ENCODE assay signal across 9 cellular contexts in genomic region chr4:187065836-187066235, GRCh38.
"Had no signal": no experiment of that assay in that cellular context is flagged by ENCODE, and none has a peak within 500 bp of the region (broad histone marks: within the 10 kb centered on the region; RNA-seq: fewer than 3 reads in every experiment).

No MANE protein-coding gene starts in this region.

- H3K27ac Mint-ChIP-seq: HFFc6 had no signal

- H3K36me3 ChIP-seq: HAP-1 had no signal

- ATAC-seq: HCT116, HepG2, K562 had no signal

- FAIRE-seq: HepG2, K562 had no signal

- DNase-seq: GM23248, H7, HFFc6, KG1 had no signal

- H3K9me3 Mint-ChIP-seq: HFFc6 had no signal

- H3K4me3 ChIP-seq: GM23248, HAP-1, K562 had no signal

- H3K9ac ChIP-seq: GM23248 had no signal

- H2AFZ ChIP-seq: GM23248 had no signal

- H3K9me3 ChIP-seq: HAP-1 had no signal

- H3K4me3 Mint-ChIP-seq: HFFc6 had no signal

- H3K27ac ChIP-seq: GM23248, HL-60 had no signal
